ENCODE assay signal across 2 cellular contexts in genomic region chr2:229780856-229781773, GRCh38.
TF ChIP-seq lines count a peak whose summit lies in the region.

No MANE protein-coding gene starts in this region.

TF ChIP-seq in IMR-90, 13 proteins besides CTCF, POLR2A, EP300 and RAD21:
- TF ChIP-seq USF2 (IDR thresholded peaks at IDR 0.05; ENCODE audit: low read depth, low read length) (no peak), MXI1 (IDR thresholded peaks at IDR 0.05; ENCODE audit: borderline replicate concordance, low read depth, low read length) (no peak), SMC3 (IDR thresholded peaks at IDR 0.05; ENCODE audit: low read depth, low read length) (peak; percentile 37), CHD1 (IDR thresholded peaks at IDR 0.05; ENCODE audit: low read depth, low read length) (no peak)

TF ChIP-seq in endothelial cell of umbilical vein, 7 proteins besides CTCF, POLR2A, EP300 and RAD21:
- TF ChIP-seq POLR2AphosphoS5 (IDR thresholded peaks at IDR 0.05; ENCODE audit: insufficient read depth, low read depth, low read length) (no peak), GATA2 (IDR thresholded peaks at IDR 0.05; ENCODE audit: insufficient read depth, insufficient read length, low read depth, low read length) (peak; percentile 48)
